Comparison of ENCODE assay signal across 15 cellular contexts in genomic region chr3:23663661-23664186, GRCh38.
"Had no signal": no experiment of that assay in that cellular context is flagged by ENCODE, and none has a peak within 500 bp of the region (broad histone marks: within the 10 kb centered on the region; RNA-seq: fewer than 3 reads in every experiment).

No MANE protein-coding gene starts in this region.

- H3K27ac Mint-ChIP-seq: activated CD8-positive, alpha-beta T cell treated with anti-CD3 and anti-CD28 coated beads for 36 hours; activated naive CD8-positive, alpha-beta T cell treated with anti-CD3 and anti-CD28 coated beads, Interleukin-2, amount 50 U/mL, for 24 hours; dendritic cell treated with granulocyte-macrophage colony-stimulating factor and Interleukin-4, amounts not matched to agents 40 ng/mL and 50 ng/mL, for 4 days had no signal

- H3K4me3 ChIP-seq: gastrocnemius medialis, ovary, skin epidermis, stomach, thoracic aorta had no signal

- H3K27ac ChIP-seq: gastrocnemius medialis, ovary, skin epidermis, stomach, thoracic aorta, WERI-Rb-1 had no signal

- ATAC-seq: activated naive CD8-positive, alpha-beta T cell treated with anti-CD3 and anti-CD28 coated beads, Interleukin-2, amount 50 U/mL, for 24 hours; esophagus mucosa; gastrocnemius medialis had no signal

- DNase-seq: activated CD4-positive, alpha-beta T cell treated with anti-CD3 and anti-CD28 coated beads for 4 hours; activated CD8-positive, alpha-beta memory T cell treated with anti-CD3 and anti-CD28 coated beads, Interleukin-2, amount 50 U/mL, for 48 hours; activated CD8-positive, alpha-beta T cell treated with anti-CD3 and anti-CD28 coated beads for 36 hours; activated naive CD4-positive, alpha-beta T cell treated with Interleukin-2 at 50 U/mL for 16 hours; activated naive CD8-positive, alpha-beta T cell treated with anti-CD3 and anti-CD28 coated beads, Interleukin-2, amount 50 U/mL, for 24 hours; central memory CD4-positive, alpha-beta T cell; gastrocnemius medialis; ovary; stomach; T-helper 9 cell; WERI-Rb-1 had no signal

- H3K27me3 ChIP-seq: gastrocnemius medialis, ovary, stomach had no signal

- H3K27me3 Mint-ChIP-seq: activated CD8-positive, alpha-beta T cell treated with anti-CD3 and anti-CD28 coated beads for 36 hours; activated naive CD8-positive, alpha-beta T cell treated with anti-CD3 and anti-CD28 coated beads, Interleukin-2, amount 50 U/mL, for 24 hours; dendritic cell treated with granulocyte-macrophage colony-stimulating factor and Interleukin-4, amounts not matched to agents 40 ng/mL and 50 ng/mL, for 4 days had no signal

- H3K36me3 ChIP-seq: gastrocnemius medialis, ovary, stomach, thoracic aorta, WERI-Rb-1 had no signal

- H3K9me3 ChIP-seq: gastrocnemius medialis, ovary, stomach, thoracic aorta had no signal

- H3K9me3 Mint-ChIP-seq: activated CD8-positive, alpha-beta T cell treated with anti-CD3 and anti-CD28 coated beads for 36 hours; activated naive CD8-positive, alpha-beta T cell treated with anti-CD3 and anti-CD28 coated beads, Interleukin-2, amount 50 U/mL, for 24 hours; dendritic cell treated with granulocyte-macrophage colony-stimulating factor and Interleukin-4, amounts not matched to agents 40 ng/mL and 50 ng/mL, for 4 days had no signal

- H3K4me3 Mint-ChIP-seq: activated CD8-positive, alpha-beta T cell treated with anti-CD3 and anti-CD28 coated beads for 36 hours; activated naive CD8-positive, alpha-beta T cell treated with anti-CD3 and anti-CD28 coated beads, Interleukin-2, amount 50 U/mL, for 24 hours; dendritic cell treated with granulocyte-macrophage colony-stimulating factor and Interleukin-4, amounts not matched to agents 40 ng/mL and 50 ng/mL, for 4 days had no signal
